In the genomic region with DNA sequence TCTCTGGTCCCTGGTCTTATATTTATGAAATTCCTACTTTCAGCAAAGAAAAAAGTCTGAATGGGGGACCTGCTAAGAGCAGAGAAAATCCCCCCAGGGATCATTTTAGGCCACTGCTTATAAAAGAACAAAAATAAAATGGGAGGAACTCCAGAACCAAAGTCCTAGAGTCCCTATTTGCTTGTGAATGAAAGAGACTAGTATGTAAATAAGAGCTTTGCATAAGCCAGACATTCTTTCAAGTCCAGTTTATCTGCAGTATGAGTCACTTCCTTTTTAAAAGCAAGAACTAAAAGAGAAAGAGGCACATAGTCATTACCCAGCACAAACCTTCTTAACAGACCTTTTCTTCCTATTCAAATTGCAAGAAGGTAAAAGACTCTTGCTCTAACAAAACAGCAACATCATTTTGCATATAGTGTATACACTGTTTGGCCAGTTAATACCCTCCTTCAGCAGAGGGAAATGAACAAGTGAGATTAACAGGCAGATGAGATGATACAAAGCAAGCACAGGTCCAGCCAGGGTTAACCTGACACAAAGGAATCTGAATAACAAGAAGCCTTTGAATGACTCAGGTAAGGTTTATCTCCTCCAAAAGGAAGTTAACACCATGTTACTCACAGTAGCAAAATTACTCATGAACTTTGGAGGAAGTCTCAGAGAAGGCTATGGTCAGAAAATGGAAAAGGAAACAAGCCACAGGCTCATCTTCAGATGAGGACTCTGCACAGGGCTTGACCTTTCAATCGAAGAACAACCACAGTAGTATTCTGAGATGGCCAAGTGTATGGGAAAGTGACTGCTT, we compare ENCODE assay signal across 8 cellular contexts.
DNase-seq lines count a peak whose midpoint lies in the region; ATAC-seq and TF ChIP-seq lines count a peak whose summit lies in the region.

No MANE protein-coding gene starts in this region.

- H3K9me3 Mint-ChIP-seq in brain: peaks cover 7 to 14% (median 13%) of the 10 kb centered on the region in 5 experiments

- no peaks in the 10 kb centered on the region for H3K36me3 ChIP-seq in NT2/D1 (ENCODE audit: insufficient read depth, insufficient read length, low read length)
- H3K36me3 ChIP-seq in lower lobe of right lung: no peaks in the 10 kb centered on the region

- no peak for TF ChIP-seq CTCF in brain (conservative IDR thresholded peaks at IDR 0.05)
- TF ChIP-seq CTCF in lower lobe of right lung (IDR thresholded peaks at IDR 0.05): no peak

- intact Hi-C loops in lower lobe of right lung (cut with DNase I): no loop called here

- H3K9ac ChIP-seq in NT2/D1 (ENCODE audit: insufficient read length, low read depth): no peak overlapping the region

- peak; percentile 98 for ATAC-seq in GM18867 (IDR thresholded peaks at IDR 0.05; ENCODE audit: unreplicated experiment)
- ATAC-seq in HG03039 (IDR thresholded peaks at IDR 0.05; ENCODE audit: unreplicated experiment): peak; percentile 91
- peak; percentile 88 to 94 for ATAC-seq in lower lobe of right lung

- H3K9me3 ChIP-seq in NT2/D1 (ENCODE audit: insufficient read depth, low read length) (peaks cover 35% of the 10 kb centered on the region; the same call in 1 of the 2 replicates), lower lobe of right lung (no peaks in the 10 kb centered on the region)

- H3K4me1 ChIP-seq in NT2/D1 (ENCODE audit: insufficient read depth, insufficient read length) (no peaks in the 10 kb centered on the region), lower lobe of right lung (peaks cover 14% of the 10 kb centered on the region)

- H3K27me3 ChIP-seq in NT2/D1 (ENCODE audit: insufficient read depth, insufficient read length) (no peaks in the 10 kb centered on the region), lower lobe of right lung (ENCODE audit: low read depth) (no peaks in the 10 kb centered on the region)

- peak overlapping the region; percentile 8 to 95 (median 63) for H3K27ac Mint-ChIP-seq in brain

- peak; percentile 51 for DNase-seq in AG20443 (ENCODE audit: low spot score)
- peak; percentile 78 for DNase-seq in NT2/D1 (ENCODE audit: low read depth, low spot score)
- no peak for DNase-seq in lower lobe of right lung
- DNase-seq in OCI-M2 (lab: John Stamatoyannopoulos, UW; ENCODE audit: unreplicated experiment): no peak
- DNase-seq in NCI-H2171 (lab: John Stamatoyannopoulos, UW): no peak

- peaks cover 5% of the 10 kb centered on the region for H3K36me3 Mint-ChIP-seq in brain

- H3K27me3 Mint-ChIP-seq in brain: no peaks in the 10 kb centered on the region

- H3K4me3 Mint-ChIP-seq in brain: no peak overlapping the region

- H3K4me3 ChIP-seq in NT2/D1 (ENCODE audit: insufficient read length, low read depth) (no peak overlapping the region), lower lobe of right lung (no peak overlapping the region)

- peak overlapping the region; percentile 12 for H3K27ac ChIP-seq in lower lobe of right lung

- H3K4me1 Mint-ChIP-seq in brain: peaks cover 12% of the 10 kb centered on the region

Comparison
In these comparisons a context has a peak if more than half of its experiments do, and no peak if none do; other contexts are left out.
1. DNase-seq: peak in AG20443 (single experiment) and NT2/D1 (single experiment); none in lower lobe of right lung (single experiment), OCI-M2 (single experiment) and NCI-H2171 (single experiment).
2. Peak in every context shown above with its lines, with median percentiles within 50 percentile points of each other: ATAC-seq.